In the genomic region with DNA sequence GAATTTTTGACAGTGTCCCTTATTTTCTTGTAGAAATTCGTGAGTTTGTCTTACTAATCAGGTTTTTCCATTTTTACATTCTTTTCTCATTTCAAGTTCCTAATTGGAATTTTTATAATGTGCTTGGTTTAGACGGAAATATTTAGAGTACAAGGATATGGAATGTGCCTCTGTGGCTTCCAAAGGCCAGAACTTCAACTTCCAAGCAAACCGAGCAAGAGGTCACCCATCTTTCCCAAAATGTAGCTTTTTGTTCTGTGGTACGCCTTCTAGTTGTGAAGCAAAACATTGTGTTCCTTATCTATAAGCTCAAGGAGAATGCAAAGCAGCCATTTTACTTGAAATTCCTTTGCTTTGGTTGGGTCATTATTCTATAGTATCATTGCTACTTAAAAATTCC, we compare ENCODE assay signal across 3 cellular contexts.
TF ChIP-seq lines count a peak whose summit lies in the region.

No MANE protein-coding gene starts in this region.

TF ChIP-seq in HepG2, 621 proteins besides CTCF, POLR2A, EP300 and RAD21:
- TF ChIP-seq ZNF382 (CRISPR knock-in tag; IDR thresholded peaks at IDR 0.05; ENCODE audit: borderline replicate concordance), result no peak
- no peak for TF ChIP-seq ZSCAN30 (CRISPR knock-in tag; IDR thresholded peaks at IDR 0.05)
TF ChIP-seq in HepG2: peak in this region for 0.

TF ChIP-seq in IMR-90, 13 proteins besides CTCF, POLR2A, EP300 and RAD21:
- no peak for TF ChIP-seq FOS (IDR thresholded peaks at IDR 0.05; ENCODE audit: low read depth, low read length)
- TF ChIP-seq RFX5 (IDR thresholded peaks at IDR 0.05; ENCODE audit: low read depth, low read length), result no peak
- no peak for TF ChIP-seq SMC3 (IDR thresholded peaks at IDR 0.05; ENCODE audit: low read depth, low read length)
- TF ChIP-seq CEBPB (IDR thresholded peaks at IDR 0.05; ENCODE audit: low read depth, low read length), result no peak
- TF ChIP-seq BHLHE40 (IDR thresholded peaks at IDR 0.05; ENCODE audit: low read depth, low read length), result no peak
- TF ChIP-seq, protein P1, sequence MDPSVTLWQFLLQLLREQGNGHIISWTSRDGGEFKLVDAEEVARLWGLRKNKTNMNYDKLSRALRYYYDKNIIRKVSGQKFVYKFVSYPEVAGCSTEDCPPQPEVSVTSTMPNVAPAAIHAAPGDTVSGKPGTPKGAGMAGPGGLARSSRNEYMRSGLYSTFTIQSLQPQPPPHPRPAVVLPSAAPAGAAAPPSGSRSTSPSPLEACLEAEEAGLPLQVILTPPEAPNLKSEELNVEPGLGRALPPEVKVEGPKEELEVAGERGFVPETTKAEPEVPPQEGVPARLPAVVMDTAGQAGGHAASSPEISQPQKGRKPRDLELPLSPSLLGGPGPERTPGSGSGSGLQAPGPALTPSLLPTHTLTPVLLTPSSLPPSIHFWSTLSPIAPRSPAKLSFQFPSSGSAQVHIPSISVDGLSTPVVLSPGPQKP (IDR thresholded peaks at IDR 0.05; ENCODE audit: borderline replicate concordance, low read depth, low read length), result no peak
- no peak for TF ChIP-seq NFE2L2 (IDR thresholded peaks at IDR 0.05; ENCODE audit: low read depth, low read length)
- no peak for TF ChIP-seq RCOR1 (IDR thresholded peaks at IDR 0.05; ENCODE audit: insufficient replicate concordance, low read length)
- TF ChIP-seq CHD1 (IDR thresholded peaks at IDR 0.05; ENCODE audit: low read depth, low read length), result no peak
- no peak for TF ChIP-seq MXI1 (IDR thresholded peaks at IDR 0.05; ENCODE audit: borderline replicate concordance, low read depth, low read length)
- TF ChIP-seq, protein P2, sequence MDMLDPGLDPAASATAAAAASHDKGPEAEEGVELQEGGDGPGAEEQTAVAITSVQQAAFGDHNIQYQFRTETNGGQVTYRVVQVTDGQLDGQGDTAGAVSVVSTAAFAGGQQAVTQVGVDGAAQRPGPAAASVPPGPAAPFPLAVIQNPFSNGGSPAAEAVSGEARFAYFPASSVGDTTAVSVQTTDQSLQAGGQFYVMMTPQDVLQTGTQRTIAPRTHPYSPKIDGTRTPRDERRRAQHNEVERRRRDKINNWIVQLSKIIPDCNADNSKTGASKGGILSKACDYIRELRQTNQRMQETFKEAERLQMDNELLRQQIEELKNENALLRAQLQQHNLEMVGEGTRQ (IDR thresholded peaks at IDR 0.05; ENCODE audit: low read depth, low read length), result no peak
- TF ChIP-seq MAFK (IDR thresholded peaks at IDR 0.05; ENCODE audit: low read depth, low read length), result no peak
- no peak for TF ChIP-seq MAZ (IDR thresholded peaks at IDR 0.05; ENCODE audit: borderline replicate concordance, low read depth, low read length)

TF ChIP-seq in liver, 16 proteins besides CTCF, POLR2A, EP300 and RAD21 (continued from another document):
- TF ChIP-seq, protein P3, sequence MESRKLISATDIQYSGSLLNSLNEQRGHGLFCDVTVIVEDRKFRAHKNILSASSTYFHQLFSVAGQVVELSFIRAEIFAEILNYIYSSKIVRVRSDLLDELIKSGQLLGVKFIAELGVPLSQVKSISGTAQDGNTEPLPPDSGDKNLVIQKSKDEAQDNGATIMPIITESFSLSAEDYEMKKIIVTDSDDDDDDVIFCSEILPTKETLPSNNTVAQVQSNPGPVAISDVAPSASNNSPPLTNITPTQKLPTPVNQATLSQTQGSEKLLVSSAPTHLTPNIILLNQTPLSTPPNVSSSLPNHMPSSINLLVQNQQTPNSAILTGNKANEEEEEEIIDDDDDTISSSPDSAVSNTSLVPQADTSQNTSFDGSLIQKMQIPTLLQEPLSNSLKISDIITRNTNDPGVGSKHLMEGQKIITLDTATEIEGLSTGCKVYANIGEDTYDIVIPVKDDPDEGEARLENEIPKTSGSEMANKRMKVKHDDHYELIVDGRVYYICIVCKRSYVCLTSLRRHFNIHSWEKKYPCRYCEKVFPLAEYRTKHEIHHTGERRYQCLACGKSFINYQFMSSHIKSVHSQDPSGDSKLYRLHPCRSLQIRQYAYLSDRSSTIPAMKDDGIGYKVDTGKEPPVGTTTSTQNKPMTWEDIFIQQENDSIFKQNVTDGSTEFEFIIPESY (IDR thresholded peaks at IDR 0.05), result no peak
